Comparison of ENCODE assay signal across 23 cellular contexts in genomic region chr6:37391100-37391499, GRCh38. TPM values are rescaled to one million over a fixed set of nuclear protein-coding genes. Genes with fewer than 3 reads are reported as not detected.
DNase-seq lines count a peak whose midpoint lies in the region; ATAC-seq, FAIRE-seq and TF ChIP-seq lines count a peak whose summit lies in the region.
"Had no signal": no experiment of that assay in that cellular context is flagged by ENCODE, and none has a peak within 500 bp of the region (broad histone marks: within the 10 kb centered on the region; RNA-seq: fewer than 3 reads in every experiment).

No MANE protein-coding gene starts in this region.

- intact Hi-C loops in K562 (cut with micrococcal nuclease): no loop called here
- intact Hi-C loops in mucosa of descending colon (cut with DNase I, micrococcal nuclease): no loop called here

- H3K4me3 Mint-ChIP-seq in activated naive CD4-positive, alpha-beta T cell treated with anti-CD3 and anti-CD28 coated beads, Interleukin-2, amount 10 ng/mL, durations not matched to agents 7 days and 5 days: no peak overlapping the region
- H3K4me3 Mint-ChIP-seq: CD8-positive, alpha-beta T cell had no signal

- H3K27ac ChIP-seq in K562 (ENCODE audit: extremely low read depth, low read depth, low read length): no peak overlapping the region
- H3K27ac ChIP-seq: BLaER1, KMS-11, PC-9 had no signal

- H3K36me3 ChIP-seq in K562 (ENCODE audit: control insufficient read depth, insufficient read depth, low read length): peaks cover 44% of the 10 kb centered on the region
- H3K36me3 ChIP-seq in mucosa of descending colon (ENCODE audit: low read depth): no peaks in the 10 kb centered on the region

- peaks cover 3% of the 10 kb centered on the region for H3K9me1 ChIP-seq in K562 (ENCODE audit: control insufficient read depth, insufficient read depth, low read length)

- no peak overlapping the region for H3K9ac ChIP-seq in K562 (ENCODE audit: insufficient read depth in 1 of 2, low read depth in 2 of 2, low read length in 2 of 2)
- H3K9ac ChIP-seq: BLaER1, KMS-11 had no signal

- no peaks in the 10 kb centered on the region; a peak in 1 of 5 replicates for H3K4me1 ChIP-seq in K562 (replicated peaks in 1 of 2; ENCODE audit: control insufficient read depth in 2 of 2, insufficient read depth in 2 of 2, low read length in 2 of 2)
- H3K4me1 ChIP-seq in mucosa of descending colon (ENCODE audit: low read depth): peaks cover 4% of the 10 kb centered on the region

- H3K27ac Mint-ChIP-seq in activated naive CD4-positive, alpha-beta T cell treated with anti-CD3 and anti-CD28 coated beads, Interleukin-2, amount 10 ng/mL, durations not matched to agents 7 days and 5 days: peak overlapping the region; percentile 74
- H3K27ac Mint-ChIP-seq: CD8-positive, alpha-beta T cell had no signal

- ATAC-seq in K562 (no peak), mucosa of descending colon (peak; percentile 85)
- ATAC-seq: CD8-positive, alpha-beta T cell had no signal

- peaks cover 7% of the 10 kb centered on the region for H3K4me1 Mint-ChIP-seq in activated naive CD4-positive, alpha-beta T cell treated with anti-CD3 and anti-CD28 coated beads, Interleukin-2, amount 10 ng/mL, durations not matched to agents 7 days and 5 days

- CTCF ChIA-PET in activated naive CD4-positive, alpha-beta T cell treated with anti-CD3 and anti-CD28 coated beads, Interleukin-2, amount 10 ng/mL, durations not matched to agents 7 days and 5 days (lab: Charles Lee): interaction anchor here (1.1 kb wide), 1 partner anchor 9 kb away, joined by 4 read pairs; no protein-coding TSS in a partner anchor
- CTCF ChIA-PET in K562 (lab: Yijun Ruan, JAX; ENCODE audit: low intra/inter-chr PET ratio): interaction anchor here (0.6 kb wide), 1 partner anchor 106 kb away, joined by 3 read pairs; no protein-coding TSS in a partner anchor

- no peak for TF ChIP-seq CTCF in K562 (IDR thresholded peaks at IDR 0.05 in 2 of 3, conservative IDR thresholded peaks at IDR 0.05 in 1 of 3; ENCODE audit: insufficient read depth in 2 of 3, low read depth in 1 of 3, low read length in 3 of 3)
- no peak for TF ChIP-seq CTCF in mucosa of descending colon (IDR thresholded peaks at IDR 0.05)
- no peak for TF ChIP-seq CTCF in GM20000 (IDR thresholded peaks at IDR 0.05; ENCODE audit: extremely low read depth, missing control alignments)

- H3K9me3 ChIP-seq in K562 (replicated peaks; ENCODE audit: control insufficient read depth, insufficient read depth, low read depth, low read length): no peaks in the 10 kb centered on the region
- no peaks in the 10 kb centered on the region for H3K9me3 ChIP-seq in mucosa of descending colon
- H3K9me3 ChIP-seq: BLaER1 had no signal

- H3K9me3 Mint-ChIP-seq in activated naive CD4-positive, alpha-beta T cell treated with anti-CD3 and anti-CD28 coated beads, Interleukin-2, amount 10 ng/mL, durations not matched to agents 7 days and 5 days: no peaks in the 10 kb centered on the region
- H3K9me3 Mint-ChIP-seq: CD8-positive, alpha-beta T cell had no signal

- H3K27me3 ChIP-seq in K562 (ENCODE audit: control insufficient read depth in 2 of 2, insufficient read depth in 2 of 2, low read length in 2 of 2): no peaks in the 10 kb centered on the region
- H3K27me3 ChIP-seq: BLaER1 had no signal

- in situ Hi-C loops in K562 (cut with MboI): no loop called here

- peaks cover 19% of the 10 kb centered on the region for H3K36me3 Mint-ChIP-seq in activated naive CD4-positive, alpha-beta T cell treated with anti-CD3 and anti-CD28 coated beads, Interleukin-2, amount 10 ng/mL, durations not matched to agents 7 days and 5 days

- H4K20me1 ChIP-seq in K562 (replicated peaks; ENCODE audit: control insufficient read depth, insufficient read depth, low read length): no peaks in the 10 kb centered on the region; the same call in 1 of the 2 replicates
- H4K20me1 ChIP-seq: BLaER1 had no signal

- TF ChIP-seq EP300 in K562 (IDR thresholded peaks at IDR 0.05; ENCODE audit: low read length): no peak

- FAIRE-seq in K562 (lab: Jason Lieb, UNC) (no peak), urothelium cell line (lab: Jason Lieb, UNC) (no peak)
- FAIRE-seq: GM12891 had no signal

- H3K79me2 ChIP-seq in K562 (ENCODE audit: control insufficient read depth, insufficient read depth, low read length): no peaks in the 10 kb centered on the region

- BruUV-seq in K562 (replicated peaks; lab: Mats Ljungman, UMichigan): no TSS peak

- H2AFZ ChIP-seq in K562 (ENCODE audit: low read depth, low read length): no peak overlapping the region
- H2AFZ ChIP-seq: PC-9 had no signal

- H3K4me3 ChIP-seq in K562 (no peak overlapping the region), mucosa of descending colon (no peak overlapping the region)
- H3K4me3 ChIP-seq: BLaER1, PC-9 had no signal

- TF ChIP-seq POLR2A in K562 (conservative IDR thresholded peaks at IDR 0.05): no peak

- H3K4me2 ChIP-seq in K562 (ENCODE audit: insufficient read depth, low read length): no peak overlapping the region
- H3K4me2 ChIP-seq: BLaER1, KMS-11, PC-9 had no signal

- H3K27me3 Mint-ChIP-seq in activated naive CD4-positive, alpha-beta T cell treated with anti-CD3 and anti-CD28 coated beads, Interleukin-2, amount 10 ng/mL, durations not matched to agents 7 days and 5 days: no peaks in the 10 kb centered on the region

- WGBS in K562 (ENCODE audit: insufficient coverage, low coverage, missing lambda C conversion rate): 33% methylated on average over 2 of the region's 2 CpGs

- DNase-seq in activated naive CD4-positive, alpha-beta T cell treated with anti-CD3 and anti-CD28 coated beads, Interleukin-2, amount 10 ng/mL, durations not matched to agents 7 days and 5 days: no peak
- DNase-seq in activated naive CD4-positive, alpha-beta T cell treated with anti-CD3 and anti-CD28 coated beads, Interleukin-2, amount 50 U/mL, for 16 hours: no peak
- no peak for DNase-seq in K562 (ENCODE audit: extremely low read depth in 1 of 4, low spot score in 3 of 4)
- DNase-seq in mucosa of descending colon: peak in 1 of 3 donors; percentile 15
- no peak for DNase-seq in urothelium cell line (ENCODE audit: low spot score)
- DNase-seq in foreskin melanocyte: no peak
- no peak for DNase-seq in GM20000 (ENCODE audit: low spot score)
- DNase-seq: CD8-positive, alpha-beta T cell; DND-41; GOT3; HCEC 1CT; NCI-H1092 treated with DMSO at 0.1 percent for 48 hours; NCI-H146; NCI-H2029; NCI-H2227 treated with DMSO at 0.1 percent for 48 hours; NCI-H510A treated with DMSO at 0.1 percent for 48 hours; NCI-H748 treated with DMSO at 0.1 percent for 48 hours; PC-9; RPMI8226; SHP77 had no signal

- POLR2A ChIA-PET in K562 (lab: Yijun Ruan, JAX): interaction anchor here (1.4 kb wide), 1 partner anchor 70 kb away, joined by 3 read pairs; no protein-coding TSS in a partner anchor

- no peak for TF ChIP-seq RAD21 in K562 (CRISPR knock-in tag; conservative IDR thresholded peaks at IDR 0.05 in 1 of 2, IDR thresholded peaks at IDR 0.05 in 1 of 2)

TF ChIP-seq in K562, 482 proteins besides CTCF, POLR2A, EP300 and RAD21:
- TF ChIP-seq ZNF551 (CRISPR knock-in tag; IDR thresholded peaks at IDR 0.05) (no peak), FOXJ2 (tag; IDR thresholded peaks at IDR 0.05) (0 out of 2 replicates have a peak, but pooled peaks have one; percentile 27), SPI1 (IDR thresholded peaks at IDR 0.05; ENCODE audit: borderline replicate concordance, low read depth, low read length) (no peak)

RNA-seq across cellular contexts. Expression of gene RNF8, which starts 37.3 kb away (rescaled TPM):
- 19.2 and 43.1 TPM in 2 replicates for total RNA-seq in K562 (2011; cell fraction: chromatin; rRNA removed; ENCODE audit: low replicate concordance)
- total RNA-seq in K562 (2011; cell fraction: nucleolus; rRNA removed): 12.0 and 14.1 TPM in 2 replicates
- total RNA-seq in K562 (2011; cell fraction: nucleoplasm; rRNA removed): 25.6 and 32.9 TPM in 2 replicates
- total RNA-seq in K562 (2014; rRNA removed): 37.3 and 37.5 TPM in 2 replicates
- 42.8 and 50.8 TPM in 2 replicates for total RNA-seq in K562 (2014; rRNA removed; fragmentation: Illumina TruSeq; extraction: Trizol)
- 38.6 and 45.5 TPM in 2 replicates for total RNA-seq in K562 (2015; rRNA removed; fragmentation: Illumina TruSeq; extraction: Trizol)
- 28.5 and 30.0 TPM in 2 replicates for total RNA-seq in K562 (2021)
- 28.5 and 35.1 TPM in 2 replicates for polyA plus RNA-seq in K562 (2011; rRNA removed)
- 10.9 and 16.7 TPM in 2 replicates for polyA plus RNA-seq in K562 (2011; cell fraction: cytosol; rRNA removed)
- polyA plus RNA-seq in K562 (2011; cell fraction: nucleus; rRNA removed): 18.9 and 21.9 TPM in 2 replicates
- polyA plus RNA-seq in K562 (2012): 19.3 and 25.3 TPM in 2 replicates
- 42.1 and 47.0 TPM in 2 replicates for polyA plus RNA-seq in K562 (2014; fragmentation: Illumina TruSeq; extraction: Trizol)
- polyA plus RNA-seq in K562 (2014; fragmentation: Nextera tagmentation; extraction: Ambion mirVana): 10 to 100 TPM; 10.6 to 13.0 TPM
- polyA plus RNA-seq in K562 (2014; rRNA removed): 36.6 and 40.6 TPM in 2 replicates
- polyA minus RNA-seq in K562 (2011; rRNA and poly(A)+ RNA removed): 24.9 and 30.1 TPM in 2 replicates
- 9.1 and 14.6 TPM in 2 replicates for polyA minus RNA-seq in K562 (2011; cell fraction: cytosol; rRNA and poly(A)+ RNA removed)
- 14.9 and 28.0 TPM in 2 replicates for polyA minus RNA-seq in K562 (2011; cell fraction: nucleus; rRNA and poly(A)+ RNA removed)
- 10 to 100 TPM; 11.2 to 16.3 (median 11.4) TPM for total RNA-seq in mucosa of descending colon

RNA-seq across cellular contexts. Expression of gene CMTR1, which starts 41.9 kb away (rescaled TPM):
- total RNA-seq in K562 (2011; cell fraction: chromatin; rRNA removed; ENCODE audit: low replicate concordance): 145 and 164 TPM in 2 replicates
- total RNA-seq in K562 (2011; cell fraction: nucleolus; rRNA removed): 88.0 and 89.7 TPM in 2 replicates
- total RNA-seq in K562 (2011; cell fraction: nucleoplasm; rRNA removed): 125 and 166 TPM in 2 replicates
- total RNA-seq in K562 (2014; rRNA removed) (43.9 and 49.9 TPM in 2 replicates), K562 (2014; rRNA removed; fragmentation: Illumina TruSeq; extraction: Trizol) (49.5 and 50.9 TPM in 2 replicates), K562 (2015; rRNA removed; fragmentation: Illumina TruSeq; extraction: Trizol) (49.4 and 50.4 TPM in 2 replicates), K562 (2021) (57.7 and 63.5 TPM in 2 replicates), mucosa of descending colon (10 to 100 TPM; 26.1 to 49.8 (median 27.5) TPM)
- polyA plus RNA-seq in K562 (2011; rRNA removed) (42.6 and 48.8 TPM in 2 replicates), K562 (2014; fragmentation: Illumina TruSeq; extraction: Trizol) (60.3 and 61.9 TPM in 2 replicates), K562 (2014; fragmentation: Nextera tagmentation; extraction: Ambion mirVana) (1 to 10 TPM; 2.9 to 5.5 TPM), K562 (2014; rRNA removed) (55.3 and 55.9 TPM in 2 replicates)
- polyA plus RNA-seq in K562 (2011; cell fraction: cytosol; rRNA removed): 26.9 and 37.2 TPM in 2 replicates
- polyA plus RNA-seq in K562 (2011; cell fraction: nucleus; rRNA removed): 178 and 187 TPM in 2 replicates
- 43.6 and 44.4 TPM in 2 replicates for polyA plus RNA-seq in K562 (2012)
- 32.4 and 38.8 TPM in 2 replicates for polyA minus RNA-seq in K562 (2011; rRNA and poly(A)+ RNA removed)
- 14.8 and 19.9 TPM in 2 replicates for polyA minus RNA-seq in K562 (2011; cell fraction: cytosol; rRNA and poly(A)+ RNA removed)
- polyA minus RNA-seq in K562 (2011; cell fraction: nucleus; rRNA and poly(A)+ RNA removed): 21.1 and 34.2 TPM in 2 replicates
